In genomic region chr18:11992096-11992785, GRCh38 we compare ENCODE assay signal across 1 cellular context.
TF ChIP-seq lines count a peak whose summit lies in the region.

No MANE protein-coding gene starts in this region.

TF ChIP-seq in H1, 55 proteins besides CTCF, POLR2A, EP300 and RAD21 (continued from another document):
- no peak for TF ChIP-seq CHD7 (IDR thresholded peaks at IDR 0.05; ENCODE audit: insufficient replicate concordance, low read length)
- TF ChIP-seq CHD2 (IDR thresholded peaks at IDR 0.05; ENCODE audit: low read length): no peak
- no peak for TF ChIP-seq TAF1 (IDR thresholded peaks at IDR 0.05; ENCODE audit: low read depth, low read length)
- no peak for TF ChIP-seq TBP (IDR thresholded peaks at IDR 0.05; ENCODE audit: low read depth, low read length)
- TF ChIP-seq MAFK (IDR thresholded peaks at IDR 0.05; ENCODE audit: low read depth, low read length): no peak
- no peak for TF ChIP-seq EGR1 (IDR thresholded peaks at IDR 0.05; ENCODE audit: borderline replicate concordance, low read depth, low read length)
- no peak for TF ChIP-seq E2F6 (IDR thresholded peaks at IDR 0.05)
- TF ChIP-seq SIN3A (conservative IDR thresholded peaks at IDR 0.05 in 1 of 2, IDR thresholded peaks at IDR 0.05 in 1 of 2; ENCODE audit: low read depth in 1 of 2, low read length in 2 of 2): no peak
- no peak for TF ChIP-seq HDAC2 (IDR thresholded peaks at IDR 0.05; ENCODE audit: borderline replicate concordance in 1 of 2, low read depth in 2 of 2, low read length in 2 of 2)
